Comparison of ENCODE assay signal across 36 cellular contexts in the genomic region with DNA sequence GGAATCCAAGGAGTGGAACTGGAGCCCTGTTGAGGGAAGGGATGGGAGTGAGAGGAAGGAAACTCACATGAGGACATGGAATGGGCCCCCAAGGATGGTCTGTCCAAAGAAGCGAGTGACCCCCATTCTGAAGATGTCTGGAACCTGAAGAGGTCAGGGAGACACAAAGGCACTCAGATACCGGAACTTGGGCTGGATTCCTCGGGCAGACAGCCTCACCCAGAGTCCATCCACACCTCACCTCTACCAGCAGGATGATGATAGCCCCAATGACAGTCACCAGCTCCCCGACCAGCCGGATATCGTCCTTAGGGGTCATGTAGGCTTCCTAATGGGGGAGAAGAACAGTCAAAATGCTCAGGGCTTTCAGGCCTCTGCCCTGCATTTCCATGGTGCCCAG. TPM values are rescaled to one million over a fixed set of nuclear protein-coding genes. Genes with fewer than 3 reads are reported as not detected.
"Had no signal": no experiment of that assay in that cellular context is flagged by ENCODE, and none has a peak within 500 bp of the region (broad histone marks: within the 10 kb centered on the region; RNA-seq: fewer than 3 reads in every experiment).

No MANE protein-coding gene starts in this region.

- H3K4me1 ChIP-seq: adrenal gland, breast epithelium had no signal

- H3K4me3 ChIP-seq: adrenal gland, body of pancreas, breast epithelium had no signal

- DNase-seq: activated CD4-positive, alpha-beta T cell treated with anti-CD3 and anti-CD28 coated beads for 1 hour; activated CD4-positive, alpha-beta T cell treated with anti-CD3 and anti-CD28 coated beads for 36 hours; activated CD4-positive, alpha-beta T cell treated with anti-CD3 and anti-CD28 coated beads for 48 hours; activated CD4-positive, alpha-beta T cell treated with anti-CD3 and anti-CD28 coated beads, Interleukin-2, amount 10 ng/mL, durations not matched to agents 7 days and 5 days; activated CD4-positive, alpha-beta T cell treated with anti-CD3 and anti-CD28 coated beads, Interleukin-2, amount 50 U/mL, for 48 hours; activated CD4-positive, CD25-positive, alpha-beta regulatory T cell; activated CD8-positive, alpha-beta memory T cell treated with anti-CD3 and anti-CD28 coated beads, Interleukin-2, amount 50 U/mL, for 4 hours; activated CD8-positive, alpha-beta T cell treated with anti-CD3 and anti-CD28 coated beads for 36 hours; activated gamma-delta T cell treated with Interleukin-2 at 50 U/mL for 16 hours; activated naive CD4-positive, alpha-beta T cell; activated naive CD4-positive, alpha-beta T cell treated with anti-CD3 and anti-CD28 coated beads for 36 hours; activated naive CD4-positive, alpha-beta T cell treated with anti-CD3 and anti-CD28 coated beads, Interleukin-2, amount 50 U/mL, for 16 hours; activated naive CD8-positive, alpha-beta T cell treated with anti-CD3 and anti-CD28 coated beads for 36 hours; activated T-cell treated with anti-CD3 and anti-CD28 coated beads for 4 hours; activated T-cell treated with anti-CD3 and anti-CD28 coated beads, Interleukin-2, amount 50 U/mL, for 1 hour; activated T-cell treated with anti-CD3 and anti-CD28 coated beads, Interleukin-2, amount 50 U/mL, for 4 hours; activated T-cell treated with anti-CD3 and anti-CD28 coated beads, Interleukin-2, amount 50 U/mL, for 72 hours; adrenal gland; amniotic stem cell; brain microvascular endothelial cell; cerebellar nuclear complex; T-helper 1 cell; T-helper 2 cell; T-helper 9 cell; WERI-Rb-1 had no signal

- H3K9me3 ChIP-seq: adrenal gland, body of pancreas, breast epithelium had no signal

- H3K36me3 ChIP-seq: adrenal gland, brain microvascular endothelial cell, breast epithelium, WERI-Rb-1 had no signal

- H3K27ac ChIP-seq: adrenal gland, body of pancreas, brain microvascular endothelial cell, breast epithelium, WERI-Rb-1 had no signal

- H3K27me3 ChIP-seq: adrenal gland, body of pancreas, breast epithelium had no signal

- ATAC-seq: activated CD4-positive, alpha-beta T cell treated with anti-CD3 and anti-CD28 coated beads for 36 hours; activated CD4-positive, CD25-positive, alpha-beta regulatory T cell treated with anti-CD3 and anti-CD28 coated beads, Interleukin-2, amount 50 U/mL, for 24 hours; activated CD8-positive, alpha-beta T cell treated with anti-CD3 and anti-CD28 coated beads for 36 hours; activated T-cell treated with anti-CD3 and anti-CD28 coated beads, Interleukin-2, amount 50 U/mL, for 4 hours; activated T-cell treated with anti-CD3 and anti-CD28 coated beads, Interleukin-2, amount 50 U/mL, for 72 hours; activated T-helper 17 cell treated with anti-CD3 and anti-CD28 coated beads, Interleukin-2, amount 50 U/mL, for 72 hours; body of pancreas; WTC11 had no signal

RNA-seq across cellular contexts. Expression of gene TRPV6, which starts 10.7 kb away (rescaled TPM):
- total RNA-seq: activated CD4-positive, alpha-beta T cell treated with anti-CD3 and anti-CD28 coated beads for 36 hours; activated CD8-positive, alpha-beta memory T cell treated with anti-CD3 and anti-CD28 coated beads for 36 hours; activated CD8-positive, alpha-beta T cell treated with anti-CD3 and anti-CD28 coated beads for 36 hours; activated naive CD4-positive, alpha-beta T cell treated with anti-CD3 and anti-CD28 coated beads for 36 hours; activated naive CD8-positive, alpha-beta T cell treated with anti-CD3 and anti-CD28 coated beads for 36 hours; activated T-cell treated with anti-CD3 and anti-CD28 coated beads, Interleukin-2, amount 50 U/mL, for 4 hours; activated T-helper 1 cell treated with anti-CD3 and anti-CD28 coated beads, Interleukin-12 subunit alpha, Interleukin-12 subunit beta, Interleukin-2, Interleukin-4 antibody, amounts not matched to agents 30 ng/mL and 10 ng/mL and 1 ng/mL, durations not matched to agents 14 hours and 24 hours and 36 hours; chondrocyte had no signal

RNA-seq across cellular contexts. Expression of gene TRPV5, which starts 58.7 kb away (rescaled TPM):
- total RNA-seq: activated CD4-positive, alpha-beta T cell treated with anti-CD3 and anti-CD28 coated beads for 36 hours; activated CD4-positive, alpha-beta T cell treated with anti-CD3 and anti-CD28 coated beads, Interleukin-2, amount 10 ng/mL, durations not matched to agents 7 days and 5 days; activated CD8-positive, alpha-beta memory T cell treated with anti-CD3 and anti-CD28 coated beads for 36 hours; activated CD8-positive, alpha-beta T cell treated with anti-CD3 and anti-CD28 coated beads for 36 hours; activated naive CD4-positive, alpha-beta T cell treated with anti-CD3 and anti-CD28 coated beads for 36 hours; activated naive CD4-positive, alpha-beta T cell treated with anti-CD3 and anti-CD28 coated beads, Interleukin-2, amount 50 U/mL, for 72 hours; activated naive CD8-positive, alpha-beta T cell treated with anti-CD3 and anti-CD28 coated beads for 36 hours; activated T-cell treated with anti-CD3 and anti-CD28 coated beads, Interleukin-2, amount 50 U/mL, for 4 hours; activated T-helper 1 cell treated with anti-CD3 and anti-CD28 coated beads, Interleukin-12 subunit alpha, Interleukin-12 subunit beta, Interleukin-2, Interleukin-4 antibody, amounts not matched to agents 30 ng/mL and 10 ng/mL and 1 ng/mL, durations not matched to agents 14 hours and 24 hours and 36 hours; adrenal gland; aorta; astrocyte; body of pancreas; chondrocyte; WTC11 had no signal
